1 cellular context compared by ENCODE assay signal in the genomic region with DNA sequence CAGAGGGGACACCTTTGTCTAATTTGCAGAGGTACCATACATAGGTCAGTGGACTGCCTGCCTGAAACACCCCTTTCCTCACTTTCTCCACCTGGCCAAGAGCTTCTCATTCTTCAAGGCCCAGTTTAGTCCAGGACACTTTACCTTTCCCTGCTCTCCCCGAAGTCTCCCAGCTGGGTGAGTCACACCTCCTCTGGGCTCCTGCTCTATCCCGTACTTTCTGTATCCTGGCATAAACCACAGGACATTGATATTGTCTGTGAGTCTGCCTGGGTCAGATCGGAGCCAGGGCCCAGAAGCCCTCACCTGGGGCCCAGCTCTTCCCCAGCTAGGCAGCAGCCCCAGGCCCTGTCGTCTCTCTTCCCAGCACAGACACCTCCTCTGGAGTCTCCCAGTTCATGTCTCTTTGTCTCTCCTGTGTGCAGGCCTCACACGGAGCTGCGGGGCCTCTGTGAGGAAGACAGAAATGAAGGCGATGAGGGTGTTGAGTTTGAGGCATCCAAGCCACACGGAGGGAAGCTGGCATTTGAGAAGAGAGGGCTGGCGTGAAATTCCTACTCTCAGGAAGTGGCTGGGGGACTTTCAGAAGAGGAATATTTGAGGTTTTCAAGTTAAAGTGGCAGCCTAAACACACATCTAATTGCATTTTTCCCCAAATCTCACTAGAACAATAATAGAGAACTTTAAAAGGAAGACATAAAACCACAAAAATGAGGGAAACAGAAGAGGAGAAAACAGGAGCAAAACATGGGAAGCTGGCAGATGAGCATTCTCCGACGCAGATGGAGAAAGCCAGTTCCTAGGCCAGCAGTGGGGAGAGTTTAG.
TF ChIP-seq lines count a peak whose summit lies in the region.

No MANE protein-coding gene starts in this region.

TF ChIP-seq in IMR-90, 13 proteins besides CTCF, POLR2A, EP300 and RAD21 (continued from another document):
- TF ChIP-seq, protein P1, sequence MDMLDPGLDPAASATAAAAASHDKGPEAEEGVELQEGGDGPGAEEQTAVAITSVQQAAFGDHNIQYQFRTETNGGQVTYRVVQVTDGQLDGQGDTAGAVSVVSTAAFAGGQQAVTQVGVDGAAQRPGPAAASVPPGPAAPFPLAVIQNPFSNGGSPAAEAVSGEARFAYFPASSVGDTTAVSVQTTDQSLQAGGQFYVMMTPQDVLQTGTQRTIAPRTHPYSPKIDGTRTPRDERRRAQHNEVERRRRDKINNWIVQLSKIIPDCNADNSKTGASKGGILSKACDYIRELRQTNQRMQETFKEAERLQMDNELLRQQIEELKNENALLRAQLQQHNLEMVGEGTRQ (IDR thresholded peaks at IDR 0.05; ENCODE audit: low read depth, low read length), result no peak
- TF ChIP-seq MAZ (IDR thresholded peaks at IDR 0.05; ENCODE audit: borderline replicate concordance, low read depth, low read length), result no peak
- no peak for TF ChIP-seq RCOR1 (IDR thresholded peaks at IDR 0.05; ENCODE audit: insufficient replicate concordance, low read length)
- no peak for TF ChIP-seq BHLHE40 (IDR thresholded peaks at IDR 0.05; ENCODE audit: low read depth, low read length)
- no peak for TF ChIP-seq CEBPB (IDR thresholded peaks at IDR 0.05; ENCODE audit: low read depth, low read length)
